8 cellular contexts compared by ENCODE assay signal in genomic region chr12:54378791-54379400, GRCh38. TPM values are rescaled to one million over a fixed set of nuclear protein-coding genes. Genes with fewer than 3 reads are reported as not detected.
DNase-seq lines count a peak whose midpoint lies in the region; ATAC-seq and TF ChIP-seq lines count a peak whose summit lies in the region.

No MANE protein-coding gene starts in this region.

- no peaks in the 10 kb centered on the region for H3K9me2 ChIP-seq in SU-DHL-6 (replicated peaks; ENCODE audit: insufficient read depth, low read length)

- no peaks in the 10 kb centered on the region for H3K9me3 ChIP-seq in SU-DHL-6 (ENCODE audit: insufficient read depth, low read length)

- no peaks in the 10 kb centered on the region for H3F3A ChIP-seq in SU-DHL-6 (ENCODE audit: insufficient read depth)

- ATAC-seq in naive thymus-derived CD8-positive, alpha-beta T cell, result peak in 1 of 2 donors; percentile 17
- no peak for ATAC-seq in activated CD4-positive, CD25-positive, alpha-beta regulatory T cell treated with anti-CD3 and anti-CD28 coated beads, Interleukin-2, amount 50 U/mL, for 24 hours
- ATAC-seq in HG03159 (IDR thresholded peaks at IDR 0.05; ENCODE audit: unreplicated experiment) (no peak), GM18502 (IDR thresholded peaks at IDR 0.05; ENCODE audit: poor library complexity, unreplicated experiment) (no peak)

- H3K4me2 ChIP-seq in SU-DHL-6 (ENCODE audit: low read depth, low read length, poor library complexity, severe bottlenecking), result peak overlapping the region; percentile 62

- TF ChIP-seq CTCF in SU-DHL-6 (IDR thresholded peaks at IDR 0.05; ENCODE audit: insufficient read depth, low read length, poor library complexity, severe bottlenecking), result no peak

- H3K9me3 Mint-ChIP-seq in naive thymus-derived CD8-positive, alpha-beta T cell, result no peaks in the 10 kb centered on the region

- H3K27ac Mint-ChIP-seq in naive thymus-derived CD8-positive, alpha-beta T cell, result no peak overlapping the region

- H3K79me2 ChIP-seq in SU-DHL-6 (ENCODE audit: insufficient read depth, low read length), result no peaks in the 10 kb centered on the region

- peak overlapping the region; percentile 28; the same call in 1 of the 2 replicates for H3K9ac ChIP-seq in SU-DHL-6 (ENCODE audit: low read length)

- POLR2A ChIA-PET in naive thymus-derived CD8-positive, alpha-beta T cell (lab: Charles Lee), result interaction anchor here (0.6 to 0.7 kb wide), 2 partner anchors 77 to 99 kb away, joined by 3 to 4 read pairs; partner anchors contain the start of gene CBX5

- H3K4me3 ChIP-seq in H7 (ENCODE audit: insufficient read depth, low read depth, low read length), result peak overlapping the region; percentile 44
- peak overlapping the region; percentile 35 for H3K4me3 ChIP-seq in SU-DHL-6 (ENCODE audit: insufficient read depth, low read length, poor library complexity, severe bottlenecking)

- H3K27me3 ChIP-seq in H7 (ENCODE audit: control insufficient read depth, insufficient read depth, low read length) (peaks cover 7% of the 10 kb centered on the region), SU-DHL-6 (ENCODE audit: low read length) (no peaks in the 10 kb centered on the region)

- peak overlapping the region; percentile 82 for H2AFZ ChIP-seq in SU-DHL-6 (ENCODE audit: low read depth, low read length, severe bottlenecking)

- H3K27ac ChIP-seq in SU-DHL-6 (ENCODE audit: low read depth, low read length), result no peak overlapping the region

- H3K4me3 Mint-ChIP-seq in naive thymus-derived CD8-positive, alpha-beta T cell, result peak overlapping the region in 8 of 10 donors; percentile 28 to 85 (median 63)

- DNase-seq in AG08396 (ENCODE audit: low spot score) (peak; percentile 90), H7 (peak; percentile 97), fibroblast of gingiva (ENCODE audit: low read depth) (peak; percentile 35)
- no peak for DNase-seq in naive thymus-derived CD8-positive, alpha-beta T cell

- peaks cover 9 to 18% (median 15%) of the 10 kb centered on the region in 4 donors for H3K4me1 Mint-ChIP-seq in naive thymus-derived CD8-positive, alpha-beta T cell

- no peaks in the 10 kb centered on the region for H3K27me3 Mint-ChIP-seq in naive thymus-derived CD8-positive, alpha-beta T cell

- H4K20me1 ChIP-seq in SU-DHL-6 (ENCODE audit: low read depth, low read length), result no peaks in the 10 kb centered on the region

- H3K36me3 Mint-ChIP-seq in naive thymus-derived CD8-positive, alpha-beta T cell, result no peaks in the 10 kb centered on the region

- peaks cover 3% of the 10 kb centered on the region for H3K36me3 ChIP-seq in H7 (replicated peaks; ENCODE audit: control insufficient read depth, insufficient read depth, low read length)
- H3K36me3 ChIP-seq in SU-DHL-6 (ENCODE audit: low read length), result no peaks in the 10 kb centered on the region

RNA-seq across cellular contexts. Expression of gene ZNF385A, which starts 5.6 kb away (rescaled TPM):
- total RNA-seq in H7 (2014; rRNA removed; shearing (Covaris generic)), result 2.7 and 3.5 TPM in 2 replicates
- total RNA-seq in naive thymus-derived CD8-positive, alpha-beta T cell, result 1 to 10 TPM; 1.7 to 3.2 TPM
- polyA plus RNA-seq in naive thymus-derived CD8-positive, alpha-beta T cell, result under 1 TPM in 1 of 3 donors, not detected in 2; 0.42 TPM

RNA-seq across cellular contexts. Expression of gene GPR84, which starts 14.6 kb away (rescaled TPM):
- total RNA-seq in H7 (2014; rRNA removed; shearing (Covaris generic)), result not detected in 2 replicates
- total RNA-seq in naive thymus-derived CD8-positive, alpha-beta T cell, result not detected
- polyA plus RNA-seq in naive thymus-derived CD8-positive, alpha-beta T cell, result not detected

RNA-seq across cellular contexts. Expression of gene ITGA5, which starts 40.2 kb away (rescaled TPM):
- 38.4 and 50.6 TPM in 2 replicates for total RNA-seq in H7 (2014; rRNA removed; shearing (Covaris generic))
- 100 to 1,000 TPM; 126 to 127 TPM for total RNA-seq in naive thymus-derived CD8-positive, alpha-beta T cell
- polyA plus RNA-seq in naive thymus-derived CD8-positive, alpha-beta T cell, result 10 to 100 TPM; 13.4 to 44.5 (median 19.7) TPM

RNA-seq across cellular contexts. Expression of gene COPZ1, which starts 54.0 kb away (rescaled TPM):
- 117 and 121 TPM in 2 replicates for total RNA-seq in H7 (2014; rRNA removed; shearing (Covaris generic))
- total RNA-seq in naive thymus-derived CD8-positive, alpha-beta T cell, result 10 to 100 TPM; 79.0 to 83.5 TPM
- polyA plus RNA-seq in naive thymus-derived CD8-positive, alpha-beta T cell, result 100 to 1,000 TPM; 128 to 152 (median 132) TPM

Comparison
In these comparisons a context has a peak if more than half of its experiments do, and no peak if none do; other contexts are left out.
1. DNase-seq: peak in AG08396 (single experiment), H7 (single experiment) and fibroblast of gingiva (single experiment); none in naive thymus-derived CD8-positive, alpha-beta T cell (0 of 10).